In the genomic region with DNA sequence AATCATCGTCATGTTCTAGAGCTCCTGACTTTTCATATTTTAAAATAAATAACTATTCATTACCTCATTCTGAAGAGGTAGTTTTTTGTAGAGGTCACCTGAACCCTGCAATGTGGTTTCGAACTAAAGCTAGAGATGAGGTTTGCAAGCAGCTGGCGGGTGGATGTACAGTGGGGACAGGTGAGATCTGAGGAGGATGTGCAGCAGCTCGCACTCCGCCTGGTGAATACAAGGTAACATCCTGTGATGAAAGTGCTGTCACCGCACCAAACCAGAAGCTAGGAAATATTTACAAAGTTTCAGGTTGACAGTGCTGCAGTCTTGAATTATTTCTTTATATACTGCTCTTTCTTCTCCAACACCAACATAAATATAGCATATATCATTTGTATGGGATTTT, we compare ENCODE assay signal across 14 cellular contexts. TPM values are rescaled to one million over a fixed set of nuclear protein-coding genes. Genes with fewer than 3 reads are reported as not detected.
DNase-seq lines count a peak whose midpoint lies in the region; ATAC-seq and TF ChIP-seq lines count a peak whose summit lies in the region.
"Had no signal": no experiment of that assay in that cellular context is flagged by ENCODE, and none has a peak within 500 bp of the region (broad histone marks: within the 10 kb centered on the region; RNA-seq: fewer than 3 reads in every experiment).

No MANE protein-coding gene starts in this region.

- peaks cover 15% of the 10 kb centered on the region for H3K4me1 ChIP-seq in CD8-positive, alpha-beta memory T cell (ENCODE audit: insufficient read depth, low read length)
- H3K4me1 ChIP-seq in esophagus squamous epithelium: no peaks in the 10 kb centered on the region
- H3K4me1 ChIP-seq in osteoblast (ENCODE audit: insufficient read depth, low read length): peaks cover 4% of the 10 kb centered on the region
- H3K4me1 ChIP-seq: stomach had no signal

- 77 to 78% methylated on average over 6 of the region's 6 CpGs for WGBS in esophagus squamous epithelium, 2 donors

- H3K4me1 Mint-ChIP-seq in CD8-positive, alpha-beta memory T cell: peaks cover 13 to 17% (median 15%) of the 10 kb centered on the region in 3 donors
- peaks cover 4 to 42% (median 29%) of the 10 kb centered on the region in 4 donors for H3K4me1 Mint-ChIP-seq in naive thymus-derived CD8-positive, alpha-beta T cell
- H3K4me1 Mint-ChIP-seq: H9, neural progenitor cell had no signal

- H3K4me3 ChIP-seq in CD8-positive, alpha-beta memory T cell (ENCODE audit: low read length): no peak overlapping the region
- H3K4me3 ChIP-seq in esophagus squamous epithelium: no peak overlapping the region
- H3K4me3 ChIP-seq in osteoblast (ENCODE audit: insufficient read depth, low read length): no peak overlapping the region
- H3K4me3 ChIP-seq: neural progenitor cell, SJSA1, stomach had no signal

- POLR2A ChIA-PET in CD8-positive, alpha-beta memory T cell (lab: Charles Lee): no interaction called here
- POLR2A ChIA-PET in naive thymus-derived CD8-positive, alpha-beta T cell (lab: Charles Lee): interaction anchor here (0.6 to 2.2 kb wide), 10 partner anchors 18 to 315 kb away, joined by 3 to 9 read pairs (median 3); a partner anchor contains a TSS

- no peaks in the 10 kb centered on the region for H3K27me3 Mint-ChIP-seq in CD8-positive, alpha-beta memory T cell
- no peaks in the 10 kb centered on the region for H3K27me3 Mint-ChIP-seq in naive thymus-derived CD8-positive, alpha-beta T cell

- no peaks in the 10 kb centered on the region for H3K79me2 ChIP-seq in osteoblast (ENCODE audit: insufficient read depth, low read length)

- CTCF ChIA-PET in CD8-positive, alpha-beta memory T cell (lab: Charles Lee): no interaction called here

- no peaks in the 10 kb centered on the region for H4K20me1 ChIP-seq in osteoblast (ENCODE audit: insufficient read depth, low read length)

- no peak overlapping the region for H2AFZ ChIP-seq in osteoblast (ENCODE audit: low read length)
- H2AFZ ChIP-seq: neural progenitor cell had no signal

- no peaks in the 10 kb centered on the region for H3K27me3 ChIP-seq in CD8-positive, alpha-beta memory T cell (ENCODE audit: insufficient read depth, low read length, poor library complexity, severe bottlenecking)
- H3K27me3 ChIP-seq in esophagus squamous epithelium (no peaks in the 10 kb centered on the region), osteoblast (ENCODE audit: insufficient read depth, low read length) (no peaks in the 10 kb centered on the region)
- H3K27me3 ChIP-seq: neural progenitor cell, SJSA1, stomach had no signal

- no peak overlapping the region for H3K4me2 ChIP-seq in osteoblast (ENCODE audit: insufficient read depth, low read length)
- H3K4me2 ChIP-seq: neural progenitor cell had no signal

- H3K27ac ChIP-seq in CD8-positive, alpha-beta memory T cell (ENCODE audit: low read depth, low read length): no peak overlapping the region
- H3K27ac ChIP-seq in esophagus squamous epithelium (no peak overlapping the region), osteoblast (ENCODE audit: low read depth, low read length) (no peak overlapping the region)
- H3K27ac ChIP-seq: neural progenitor cell, SJSA1, stomach had no signal

- H3K4me3 Mint-ChIP-seq in CD8-positive, alpha-beta memory T cell: peak overlapping the region in 1 of 7 donors; percentile 6
- peak overlapping the region; percentile 12 to 67 (median 48) for H3K4me3 Mint-ChIP-seq in naive thymus-derived CD8-positive, alpha-beta T cell
- H3K4me3 Mint-ChIP-seq: H9, neural progenitor cell had no signal

- H3K27ac Mint-ChIP-seq in CD8-positive, alpha-beta memory T cell: peak overlapping the region in 6 of 8 donors; percentile 14 to 70 (median 62)
- H3K27ac Mint-ChIP-seq in naive thymus-derived CD8-positive, alpha-beta T cell: peak overlapping the region; percentile 68 to 96 (median 90)
- H3K27ac Mint-ChIP-seq: H9, neural progenitor cell had no signal

- TF ChIP-seq CTCF in esophagus squamous epithelium (IDR thresholded peaks at IDR 0.05): no peak
- no peak for TF ChIP-seq CTCF in osteoblast (IDR thresholded peaks at IDR 0.05; ENCODE audit: extremely low read depth, low read depth, low read length)

- TF ChIP-seq POLR2A in esophagus squamous epithelium (IDR thresholded peaks at IDR 0.05): no peak

- DNase-seq in CD8-positive, alpha-beta memory T cell: peak in 4 of 5 donors; percentile 9 to 60 (median 41)
- peak; percentile 40 for DNase-seq in activated CD4-positive, alpha-beta T cell treated with anti-CD3 and anti-CD28 coated beads, Interleukin-2, amount 50 U/mL, for 1 hour
- peak; percentile 4 for DNase-seq in activated gamma-delta T cell treated with anti-CD3 and anti-CD28 coated beads, Interleukin-2, amount 50 U/mL, for 16 hours (ENCODE audit: low read depth)
- peak; percentile 24 to 79 (median 52) for DNase-seq in naive thymus-derived CD8-positive, alpha-beta T cell
- DNase-seq in esophagus squamous epithelium (lab: John Stamatoyannopoulos, UW): no peak
- DNase-seq in cerebellar cortex (ENCODE audit: low spot score): no peak
- DNase-seq in NCI-H1694 (lab: John Stamatoyannopoulos, UW): no peak
- no peak for DNase-seq in osteoblast (ENCODE audit: insufficient read length, low spot score, missing footprints)
- DNase-seq: H9, NCI-H2081, NCI-H69, stomach had no signal

- peaks cover 0 to 16% (median 2%) of the 10 kb centered on the region in 3 donors for H3K36me3 Mint-ChIP-seq in CD8-positive, alpha-beta memory T cell
- H3K36me3 Mint-ChIP-seq in naive thymus-derived CD8-positive, alpha-beta T cell: peaks cover 0 to 4% (median 0%) of the 10 kb centered on the region in 3 donors

- no peaks in the 10 kb centered on the region for H3K9me3 Mint-ChIP-seq in CD8-positive, alpha-beta memory T cell
- no peaks in the 10 kb centered on the region for H3K9me3 Mint-ChIP-seq in naive thymus-derived CD8-positive, alpha-beta T cell
- H3K9me3 Mint-ChIP-seq: H9, neural progenitor cell had no signal

- intact Hi-C loops in esophagus squamous epithelium (cut with DNase I): no loop called here

- H3K36me3 ChIP-seq in CD8-positive, alpha-beta memory T cell (ENCODE audit: insufficient read depth, low read length): no peaks in the 10 kb centered on the region
- H3K36me3 ChIP-seq in esophagus squamous epithelium: peaks cover 0 to 11% (median 0%) of the 10 kb centered on the region in 3 donors
- H3K36me3 ChIP-seq in osteoblast (ENCODE audit: insufficient read depth, low read length): peaks cover 5% of the 10 kb centered on the region
- H3K36me3 ChIP-seq: neural progenitor cell had no signal

- peak; percentile 98 to 99 for ATAC-seq in naive thymus-derived CD8-positive, alpha-beta T cell

- H3K9me3 ChIP-seq in CD8-positive, alpha-beta memory T cell (ENCODE audit: low read length): no peaks in the 10 kb centered on the region
- H3K9me3 ChIP-seq in esophagus squamous epithelium (no peaks in the 10 kb centered on the region), osteoblast (ENCODE audit: low read depth, low read length) (no peaks in the 10 kb centered on the region)
- H3K9me3 ChIP-seq: SJSA1, stomach had no signal

RNA-seq across cellular contexts. Expression of a gene that starts 26.5 kb away (rescaled TPM):
- 100 to 1,000 TPM; 209 to 231 TPM for total RNA-seq in CD8-positive, alpha-beta memory T cell
- polyA plus RNA-seq in CD8-positive, alpha-beta memory T cell: 464 TPM
- total RNA-seq in naive thymus-derived CD8-positive, alpha-beta T cell: 100 to 1,000 TPM in 1 of 2 experiments, 10 to 100 TPM in 1; 98.5 to 103 TPM
- polyA plus RNA-seq in naive thymus-derived CD8-positive, alpha-beta T cell: 100 to 1,000 TPM; 434 to 524 (median 517) TPM
- total RNA-seq in esophagus squamous epithelium: 100 to 1,000 TPM in 3 of 4 donors, 10 to 100 TPM in 1; 87.5 to 353 (median 340) TPM
- 56.5 and 66.3 TPM in 2 replicates for total RNA-seq in osteoblast

RNA-seq across cellular contexts. Expression of a gene that starts 50.3 kb away (rescaled TPM):
- 10 to 100 TPM; 34.2 to 34.5 TPM for total RNA-seq in CD8-positive, alpha-beta memory T cell
- polyA plus RNA-seq in CD8-positive, alpha-beta memory T cell: 32.5 TPM
- 10 to 100 TPM; 16.4 to 17.1 TPM for total RNA-seq in naive thymus-derived CD8-positive, alpha-beta T cell
- 10 to 100 TPM; 25.2 to 28.5 (median 27.4) TPM for polyA plus RNA-seq in naive thymus-derived CD8-positive, alpha-beta T cell
- total RNA-seq in esophagus squamous epithelium: 10 to 100 TPM; 17.6 to 34.1 (median 21.6) TPM
- total RNA-seq in osteoblast: 25.3 and 28.6 TPM in 2 replicates

Comparison
In these comparisons a context has a peak if more than half of its experiments do, and no peak if none do; other contexts are left out.
1. DNase-seq: peak in CD8-positive, alpha-beta memory T cell (4 of 5), activated CD4-positive, alpha-beta T cell treated with anti-CD3 and anti-CD28 coated beads, Interleukin-2, amount 50 U/mL, for 1 hour (single experiment), activated gamma-delta T cell treated with anti-CD3 and anti-CD28 coated beads, Interleukin-2, amount 50 U/mL, for 16 hours (single experiment) and naive thymus-derived CD8-positive, alpha-beta T cell (10 of 10); none in esophagus squamous epithelium (single experiment), cerebellar cortex (single experiment), NCI-H1694 (single experiment) and osteoblast (single experiment).